Comparison of ENCODE assay signal across 9 cellular contexts in the genomic region with DNA sequence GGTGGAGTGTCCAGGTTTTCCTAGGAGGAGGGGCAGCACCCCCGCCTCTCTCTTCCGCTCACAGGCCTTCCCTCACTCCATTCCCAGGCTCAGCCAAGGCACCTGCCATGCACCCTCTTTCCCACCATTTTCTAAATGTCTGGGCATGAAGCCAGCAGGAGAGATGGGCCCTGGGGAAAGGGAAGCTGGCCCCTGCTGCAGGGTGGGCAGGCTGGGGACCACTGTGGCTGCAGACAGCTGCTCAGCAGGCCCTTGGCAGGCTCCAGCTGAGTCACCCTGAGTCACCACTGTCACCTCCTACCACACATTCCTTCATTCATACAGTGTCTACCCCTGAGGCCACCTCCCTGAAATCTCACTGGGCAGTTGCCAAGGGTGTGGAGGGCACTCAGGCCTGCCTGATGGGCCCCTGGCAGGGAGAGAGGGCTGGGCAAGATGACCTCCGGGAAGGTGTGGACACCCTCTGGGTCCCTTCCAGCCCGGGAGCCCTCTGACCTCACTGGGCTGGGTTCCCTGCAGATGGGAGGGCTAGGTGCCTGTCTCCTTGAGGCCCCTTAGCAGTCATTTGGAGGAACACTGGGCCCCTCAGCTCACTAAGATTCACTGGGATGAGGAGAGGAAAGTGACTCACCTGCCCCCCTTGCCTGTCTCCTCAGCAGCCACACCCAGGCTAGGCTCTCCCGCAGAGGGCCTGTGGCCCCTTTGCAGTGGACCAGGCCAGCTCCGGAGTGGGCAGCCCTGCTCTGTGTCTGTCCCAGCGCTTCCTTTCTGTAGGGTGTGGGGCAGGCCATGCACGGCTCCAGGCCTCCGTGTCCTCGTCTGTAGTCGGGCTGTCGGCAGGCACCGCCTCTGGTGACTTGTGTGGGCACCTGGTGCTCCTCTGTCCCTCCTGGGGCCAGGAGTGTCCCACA. TPM values are rescaled to one million over a fixed set of nuclear protein-coding genes. Genes with fewer than 3 reads are reported as not detected.
DNase-seq lines count a peak whose midpoint lies in the region; ATAC-seq, FAIRE-seq and TF ChIP-seq lines count a peak whose summit lies in the region.
"Had no signal": no experiment of that assay in that cellular context is flagged by ENCODE, and none has a peak within 500 bp of the region (broad histone marks: within the 10 kb centered on the region; RNA-seq: fewer than 3 reads in every experiment).

No MANE protein-coding gene starts in this region.

- no peak for TF ChIP-seq EP300 in K562 (IDR thresholded peaks at IDR 0.05; ENCODE audit: low read length)

- H3K27me3 ChIP-seq in K562 (ENCODE audit: control insufficient read depth in 2 of 2, insufficient read depth in 2 of 2, low read length in 2 of 2), result no peaks in the 10 kb centered on the region

- peaks cover 74% of the 10 kb centered on the region for H3K79me2 ChIP-seq in K562 (ENCODE audit: control insufficient read depth, insufficient read depth, low read length)

- H3K36me3 Mint-ChIP-seq in WTC11, result no peaks in the 10 kb centered on the region

- peak; percentile 46 for ATAC-seq in K562
- no peak for ATAC-seq in WTC11

- DNase-seq in EH (ENCODE audit: low read depth), result peak; percentile 96
- DNase-seq in LHCN-M2 (ENCODE audit: low read depth), result peak; percentile 99
- peak; percentile 65 to 77 (median 68) for DNase-seq in K562 (ENCODE audit: extremely low read depth in 1 of 4, low spot score in 3 of 4)
- peak; percentile 97 for DNase-seq in myocyte (ENCODE audit: low read depth)
- DNase-seq in WTC11 (ENCODE audit: low spot score), result no peak
- DNase-seq in Ammon's horn (ENCODE audit: low spot score), result no peak
- no peak for DNase-seq in cerebellar cortex (ENCODE audit: low spot score)
- no peak for DNase-seq in NCI-H128 (lab: John Stamatoyannopoulos, UW; ENCODE audit: unreplicated experiment)

- no peaks in the 10 kb centered on the region for H3K9me3 ChIP-seq in K562 (replicated peaks; ENCODE audit: control insufficient read depth, insufficient read depth, low read depth, low read length)

- H3K27ac ChIP-seq in K562 (ENCODE audit: extremely low read depth, low read depth, low read length), result peak overlapping the region; percentile 71; the same call in 2 of the 3 replicates

- TF ChIP-seq CTCF in K562 (IDR thresholded peaks at IDR 0.05 in 2 of 3, conservative IDR thresholded peaks at IDR 0.05 in 1 of 3; ENCODE audit: insufficient read depth in 2 of 3, low read depth in 1 of 3, low read length in 3 of 3) (no peak), WTC11 (IDR thresholded peaks at IDR 0.05) (no peak)

- peaks cover 3% of the 10 kb centered on the region for H3K9me1 ChIP-seq in K562 (ENCODE audit: control insufficient read depth, insufficient read depth, low read length)

- FAIRE-seq in K562 (lab: Jason Lieb, UNC), result peak; percentile 66

- no peak for TF ChIP-seq RAD21 in K562 (CRISPR knock-in tag; conservative IDR thresholded peaks at IDR 0.05 in 1 of 2, IDR thresholded peaks at IDR 0.05 in 1 of 2)

- H3K27me3 Mint-ChIP-seq in WTC11 (ENCODE audit: low read depth), result no peaks in the 10 kb centered on the region

- H2AFZ ChIP-seq in K562 (ENCODE audit: low read depth, low read length), result no peak overlapping the region

- H3K4me2 ChIP-seq in K562 (ENCODE audit: insufficient read depth, low read length), result peak overlapping the region; percentile 53

- peaks cover 57 to 58% of the 10 kb centered on the region in 2 experiments for H3K4me1 ChIP-seq in K562 (replicated peaks in 1 of 2; ENCODE audit: control insufficient read depth in 2 of 2, insufficient read depth in 2 of 2, low read length in 2 of 2)

- TF ChIP-seq POLR2A in K562 (conservative IDR thresholded peaks at IDR 0.05), result no peak

- no peaks in the 10 kb centered on the region for H3K9me3 Mint-ChIP-seq in WTC11

- in situ Hi-C loops in K562 (cut with MboI), result no loop called here

- intact Hi-C loops in K562 (cut with micrococcal nuclease), result no loop called here

- BruUV-seq in K562 (replicated peaks; lab: Mats Ljungman, UMichigan), result no TSS peak

- peaks cover 5% of the 10 kb centered on the region for H3K4me1 Mint-ChIP-seq in WTC11

- peaks cover 4% of the 10 kb centered on the region for H3K36me3 ChIP-seq in K562 (ENCODE audit: control insufficient read depth, insufficient read depth, low read length)

- peak overlapping the region; percentile 48 to 87; a peak in 3 of 4 replicates for H3K9ac ChIP-seq in K562 (ENCODE audit: insufficient read depth in 1 of 2, low read depth in 2 of 2, low read length in 2 of 2)

- no peak overlapping the region for H3K4me3 ChIP-seq in K562

- CTCF ChIA-PET in K562 (lab: Yijun Ruan, JAX; ENCODE audit: low intra/inter-chr PET ratio), result no interaction called here
- CTCF ChIA-PET in WTC11 (lab: Charles Lee), result no interaction called here

- H3K27ac Mint-ChIP-seq in WTC11, result no peak overlapping the region

- WGBS in K562 (ENCODE audit: insufficient coverage, low coverage, missing lambda C conversion rate), result 53% methylated on average over 13 of the region's 13 CpGs

- POLR2A ChIA-PET in K562 (lab: Yijun Ruan, JAX) (interaction anchor here (1.0 to 1.1 kb wide), 2 partner anchors 10 to 80 kb away, joined by 3 to 4 read pairs; no protein-coding TSS in a partner anchor), WTC11 (lab: Charles Lee) (no interaction called here)

- H4K20me1 ChIP-seq in K562 (replicated peaks; ENCODE audit: control insufficient read depth, insufficient read depth, low read length), result no peaks in the 10 kb centered on the region

- no peak overlapping the region for H3K4me3 Mint-ChIP-seq in WTC11

TF ChIP-seq in K562, 482 proteins besides CTCF, POLR2A, EP300 and RAD21 (continues in another document):
- TF ChIP-seq, protein P1, sequence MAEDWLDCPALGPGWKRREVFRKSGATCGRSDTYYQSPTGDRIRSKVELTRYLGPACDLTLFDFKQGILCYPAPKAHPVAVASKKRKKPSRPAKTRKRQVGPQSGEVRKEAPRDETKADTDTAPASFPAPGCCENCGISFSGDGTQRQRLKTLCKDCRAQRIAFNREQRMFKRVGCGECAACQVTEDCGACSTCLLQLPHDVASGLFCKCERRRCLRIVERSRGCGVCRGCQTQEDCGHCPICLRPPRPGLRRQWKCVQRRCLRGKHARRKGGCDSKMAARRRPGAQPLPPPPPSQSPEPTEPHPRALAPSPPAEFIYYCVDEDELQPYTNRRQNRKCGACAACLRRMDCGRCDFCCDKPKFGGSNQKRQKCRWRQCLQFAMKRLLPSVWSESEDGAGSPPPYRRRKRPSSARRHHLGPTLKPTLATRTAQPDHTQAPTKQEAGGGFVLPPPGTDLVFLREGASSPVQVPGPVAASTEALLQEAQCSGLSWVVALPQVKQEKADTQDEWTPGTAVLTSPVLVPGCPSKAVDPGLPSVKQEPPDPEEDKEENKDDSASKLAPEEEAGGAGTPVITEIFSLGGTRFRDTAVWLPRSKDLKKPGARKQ (CRISPR knock-in tag; IDR thresholded peaks at IDR 0.05), result no peak
- TF ChIP-seq BHLHE40 (IDR thresholded peaks at IDR 0.05; ENCODE audit: low read length) (peak; percentile 22), JUND (IDR thresholded peaks at IDR 0.05; ENCODE audit: borderline replicate concordance, low read depth, low read length) (peak; percentile 93), JUND (tag; IDR thresholded peaks at IDR 0.05; ENCODE audit: borderline replicate concordance, low read depth, low read length) (peak; percentile 88; the same call in 2 of the 3 replicates), HDGF (IDR thresholded peaks at IDR 0.05) (no peak), NR4A1 (CRISPR knock-in tag; IDR thresholded peaks at IDR 0.05) (no peak), NR4A1 (tag; IDR thresholded peaks at IDR 0.05) (0 out of 2 replicates have a peak, but pooled peaks have one; percentile 39)

TF ChIP-seq in WTC11, 78 proteins besides CTCF, POLR2A, EP300 and RAD21 (continues in another document):
- TF ChIP-seq SP1 (CRISPR knock-in tag; conservative IDR thresholded peaks at IDR 0.05) (no peak), GRHL2 (CRISPR knock-in tag; IDR thresholded peaks at IDR 0.05; ENCODE audit: insufficient replicate concordance, severe bottlenecking) (no peak), OVOL2 (CRISPR knock-in tag; IDR thresholded peaks at IDR 0.05; ENCODE audit: borderline replicate concordance) (no peak)
- TF ChIP-seq, protein P2, sequence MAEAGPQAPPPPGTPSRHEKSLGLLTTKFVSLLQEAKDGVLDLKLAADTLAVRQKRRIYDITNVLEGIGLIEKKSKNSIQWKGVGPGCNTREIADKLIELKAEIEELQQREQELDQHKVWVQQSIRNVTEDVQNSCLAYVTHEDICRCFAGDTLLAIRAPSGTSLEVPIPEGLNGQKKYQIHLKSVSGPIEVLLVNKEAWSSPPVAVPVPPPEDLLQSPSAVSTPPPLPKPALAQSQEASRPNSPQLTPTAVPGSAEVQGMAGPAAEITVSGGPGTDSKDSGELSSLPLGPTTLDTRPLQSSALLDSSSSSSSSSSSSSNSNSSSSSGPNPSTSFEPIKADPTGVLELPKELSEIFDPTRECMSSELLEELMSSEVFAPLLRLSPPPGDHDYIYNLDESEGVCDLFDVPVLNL (CRISPR knock-in tag; IDR thresholded peaks at IDR 0.05; ENCODE audit: borderline replicate concordance, low read depth), result no peak
- TF ChIP-seq, protein P3, sequence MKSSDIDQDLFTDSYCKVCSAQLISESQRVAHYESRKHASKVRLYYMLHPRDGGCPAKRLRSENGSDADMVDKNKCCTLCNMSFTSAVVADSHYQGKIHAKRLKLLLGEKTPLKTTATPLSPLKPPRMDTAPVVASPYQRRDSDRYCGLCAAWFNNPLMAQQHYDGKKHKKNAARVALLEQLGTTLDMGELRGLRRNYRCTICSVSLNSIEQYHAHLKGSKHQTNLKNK (CRISPR knock-in tag; IDR thresholded peaks at IDR 0.05), result no peak

RNA-seq across cellular contexts. Expression of a gene that starts 7.8 kb away (rescaled TPM):
- total RNA-seq in LHCN-M2 (2014; rRNA removed) (11.8 and 21.0 TPM in 2 replicates), K562 (2014; rRNA removed) (29.5 and 33.6 TPM in 2 replicates), K562 (2014; rRNA removed; fragmentation: Illumina TruSeq; extraction: Trizol) (29.7 and 32.2 TPM in 2 replicates), K562 (2015; rRNA removed; fragmentation: Illumina TruSeq; extraction: Trizol) (26.1 and 28.1 TPM in 2 replicates), K562 (2021) (77.7 and 92.3 TPM in 2 replicates), myocyte (not detected in 2 replicates), WTC11 (2021) (1.1 to 1.4 TPM (median 1.1 TPM) in 3 replicates)
- polyA plus RNA-seq in LHCN-M2 (2012), result 36.9 TPM
- 153 and 334 TPM in 2 replicates for total RNA-seq in K562 (2011; cell fraction: chromatin; rRNA removed; ENCODE audit: low replicate concordance)
- total RNA-seq in K562 (2011; cell fraction: nucleolus; rRNA removed), result 281 and 292 TPM in 2 replicates
- 180 and 211 TPM in 2 replicates for total RNA-seq in K562 (2011; cell fraction: nucleoplasm; rRNA removed)
- polyA plus RNA-seq in K562 (2011; rRNA removed) (133 TPM in 2 replicates), K562 (2014; fragmentation: Illumina TruSeq; extraction: Trizol) (68.2 and 86.9 TPM in 2 replicates), K562 (2014; fragmentation: Nextera tagmentation; extraction: Ambion mirVana) (10 to 100 TPM; 10.2 to 11.5 TPM), K562 (2014; rRNA removed) (80.9 and 87.6 TPM in 2 replicates)
- 96.6 and 154 TPM in 2 replicates for polyA plus RNA-seq in K562 (2011; cell fraction: cytosol; rRNA removed)
- 301 and 457 TPM in 2 replicates for polyA plus RNA-seq in K562 (2011; cell fraction: nucleus; rRNA removed)
- 69.0 and 89.1 TPM in 2 replicates for polyA plus RNA-seq in K562 (2012)
- polyA minus RNA-seq in K562 (2011; rRNA and poly(A)+ RNA removed), result 48.1 and 73.1 TPM in 2 replicates
- polyA minus RNA-seq in K562 (2011; cell fraction: cytosol; rRNA and poly(A)+ RNA removed), result 38.3 and 45.9 TPM in 2 replicates
- 87.9 and 158 TPM in 2 replicates for polyA minus RNA-seq in K562 (2011; cell fraction: nucleus; rRNA and poly(A)+ RNA removed)
- 2.5 TPM for polyA plus RNA-seq in myocyte (2012)
- total RNA-seq: T-helper 1 cell treated with Interleukin-12 subunit alpha and Interleukin-12 subunit beta and Interleukin-4 antibody, amounts not matched to agents 30 ng/mL and 1 ng/mL, for 36 hours had no signal

Comparison
In these comparisons a context has a peak if more than half of its experiments do, and no peak if none do; other contexts are left out.
1. DNase-seq: peak in EH (single experiment), LHCN-M2 (single experiment), K562 (4 of 4) and myocyte (single experiment); none in WTC11 (single experiment), Ammon's horn (single experiment), cerebellar cortex (single experiment) and NCI-H128 (single experiment).